ENCODE assay signal across 24 cellular contexts in the genomic region with DNA sequence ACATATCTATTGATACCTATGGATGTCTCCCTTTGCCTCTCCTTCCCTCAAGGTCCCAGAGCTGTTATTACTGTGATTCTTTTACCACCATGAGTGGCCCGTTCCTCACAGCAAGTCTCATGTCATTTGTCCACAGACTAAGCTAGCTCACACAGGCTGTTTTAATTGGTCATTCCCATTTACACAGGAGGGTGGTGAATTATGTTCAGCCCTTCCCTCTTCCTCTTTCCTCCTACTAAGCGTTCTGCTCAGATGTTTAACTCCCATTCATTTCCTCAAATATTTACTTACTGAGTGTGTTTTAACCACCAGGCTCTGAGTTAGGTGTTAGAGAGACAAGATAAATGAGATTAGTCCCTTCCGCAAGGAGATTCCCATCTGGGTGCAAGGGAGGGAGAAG.
"Had no signal": no experiment of that assay in that cellular context is flagged by ENCODE, and none has a peak within 500 bp of the region (broad histone marks: within the 10 kb centered on the region; RNA-seq: fewer than 3 reads in every experiment).

No MANE protein-coding gene starts in this region.

- H3K4me3 ChIP-seq: breast epithelium, colonic mucosa, dorsolateral prefrontal cortex, esophagus squamous epithelium, gastrocnemius medialis, right lobe of liver, skin epidermis, thyroid gland had no signal

- H3K36me3 Mint-ChIP-seq: activated naive CD8-positive, alpha-beta T cell treated with anti-CD3 and anti-CD28 coated beads for 36 hours; T-cell had no signal

- H3K4me3 Mint-ChIP-seq: activated naive CD8-positive, alpha-beta T cell treated with anti-CD3 and anti-CD28 coated beads for 36 hours; activated T-cell treated with anti-CD3 and anti-CD28 coated beads, Interleukin-2, amount 50 U/mL, for 4 hours; naive thymus-derived CD4-positive, alpha-beta T cell; stimulated activated naive CD8-positive, alpha-beta T cell treated with anti-CD3 and anti-CD28 coated beads, Interleukin-15, Interleukin-2, amounts not matched to agents 100 ng/mL and 50 ng/mL, for 24 hours; T-cell; T-helper 2 cell treated with Interferon-gamma antibody and Interleukin-4, amounts not matched to agents 5 μg/mL and 100 μg/mL, for 36 hours had no signal

- H3K4me1 Mint-ChIP-seq: activated naive CD8-positive, alpha-beta T cell treated with anti-CD3 and anti-CD28 coated beads for 36 hours; naive thymus-derived CD4-positive, alpha-beta T cell; T-cell had no signal

- DNase-seq: activated CD4-positive, alpha-beta T cell treated with anti-CD3 and anti-CD28 coated beads for 1 hour; activated CD4-positive, alpha-beta T cell treated with anti-CD3 and anti-CD28 coated beads, Interleukin-2, amount 50 U/mL, for 4 hours; activated CD8-positive, alpha-beta memory T cell treated with anti-CD3 and anti-CD28 coated beads, Interleukin-2, amount 50 U/mL, for 48 hours; activated naive CD4-positive, alpha-beta T cell treated with Interleukin-2 at 50 U/mL for 16 hours; activated naive CD8-positive, alpha-beta T cell treated with anti-CD3 and anti-CD28 coated beads for 36 hours; activated T-cell treated with anti-CD3 and anti-CD28 coated beads, Interleukin-2, amount 50 U/mL, for 4 hours; colonic mucosa; dorsolateral prefrontal cortex; esophagus squamous epithelium; gastrocnemius medialis; hypothalamus; mesenchymal stem cell; naive thymus-derived CD4-positive, alpha-beta T cell; nucleus accumbens; right lobe of liver; stimulated activated CD4-positive, alpha-beta T cell treated with anti-CD3 and anti-CD28 coated beads, Interleukin-1b, Interleukin-23, amount 100 ng/mL, for 48 hours; substantia nigra; T-cell; thyroid gland had no signal

- H3K27ac ChIP-seq: breast epithelium, colonic mucosa, dorsolateral prefrontal cortex, esophagus squamous epithelium, gastrocnemius medialis, parathyroid adenoma, right lobe of liver, skin epidermis, thyroid gland had no signal

- H3K27me3 ChIP-seq: breast epithelium, colonic mucosa, dorsolateral prefrontal cortex, esophagus squamous epithelium, gastrocnemius medialis, right lobe of liver, thyroid gland had no signal

- H3K4me1 ChIP-seq: breast epithelium, colonic mucosa, esophagus squamous epithelium, gastrocnemius medialis, parathyroid adenoma, thyroid gland had no signal

- H3K27ac Mint-ChIP-seq: activated naive CD8-positive, alpha-beta T cell treated with anti-CD3 and anti-CD28 coated beads for 36 hours; naive thymus-derived CD4-positive, alpha-beta T cell; stimulated activated naive CD8-positive, alpha-beta T cell treated with anti-CD3 and anti-CD28 coated beads, Interleukin-15, Interleukin-2, amounts not matched to agents 100 ng/mL and 50 ng/mL, for 24 hours; T-cell; T-helper 2 cell treated with Interferon-gamma antibody and Interleukin-4, amounts not matched to agents 5 μg/mL and 100 μg/mL, for 36 hours had no signal

- H3K27me3 Mint-ChIP-seq: activated naive CD8-positive, alpha-beta T cell treated with anti-CD3 and anti-CD28 coated beads for 36 hours; stimulated activated naive CD8-positive, alpha-beta T cell treated with anti-CD3 and anti-CD28 coated beads, Interleukin-15, Interleukin-2, amounts not matched to agents 100 ng/mL and 50 ng/mL, for 24 hours; T-cell had no signal

- H3K36me3 ChIP-seq: breast epithelium, colonic mucosa, esophagus squamous epithelium, gastrocnemius medialis, right lobe of liver, thyroid gland had no signal

- H3K9me3 Mint-ChIP-seq: activated naive CD8-positive, alpha-beta T cell treated with anti-CD3 and anti-CD28 coated beads for 36 hours; activated T-cell treated with anti-CD3 and anti-CD28 coated beads, Interleukin-2, amount 50 U/mL, for 4 hours had no signal

- H3K9me3 ChIP-seq: breast epithelium, colonic mucosa, esophagus squamous epithelium, gastrocnemius medialis, right lobe of liver, thyroid gland had no signal
